8 cellular contexts compared by ENCODE assay signal in genomic region chr16:23510154-23510914, GRCh38. TPM values are rescaled to one million over a fixed set of nuclear protein-coding genes. Genes with fewer than 3 reads are reported as not detected.
DNase-seq lines count a peak whose midpoint lies in the region; ATAC-seq and TF ChIP-seq lines count a peak whose summit lies in the region.

Gene GGA2, minus strand, starts transcription at chr16:23510494. Its CDS starts 83 bp downstream, at chr16:23510411.

- peak; percentile 76 for ATAC-seq in GM21723 (IDR thresholded peaks at IDR 0.05; ENCODE audit: unreplicated experiment)
- peak; percentile 96 to 98 for ATAC-seq in natural killer cell treated with Interleukin-12 subunit alpha and Interleukin-12 subunit beta and Interleukin-15 and Interleukin-18, amount 100 ng/mL, for 72 hours

- DNase-seq in DMS53 (lab: John Stamatoyannopoulos, UW) (peak; percentile 85), RWPE1 (ENCODE audit: low spot score) (peak; percentile 81), fibroblast of pulmonary artery (ENCODE audit: low read depth) (peak; percentile 81)
- DNase-seq in activated T-helper 9 cell treated with anti-CD3 and anti-CD28 coated beads, Interleukin-2, amount 50 U/mL, for 16 hours (ENCODE audit: low read depth): peak; percentile 76
- DNase-seq in natural killer cell treated with Interleukin-12 subunit alpha and Interleukin-12 subunit beta and Interleukin-15 and Interleukin-18, amount 100 ng/mL, for 72 hours (ENCODE audit: low spot score): peak; percentile 85
- peak; percentile 55 to 79 (median 73) for DNase-seq in stimulated activated naive CD4-positive, alpha-beta T cell (lab: John Stamatoyannopoulos, UW)

- H3K4me3 ChIP-seq in fibroblast of pulmonary artery (replicated peaks; ENCODE audit: low read depth, low read length): peak within 1 kb of the TSS; percentile 63

- peaks cover 7% of the 10 kb centered on the region; the same call in 1 of the 2 replicates for H3K36me3 ChIP-seq in KOPT-K1 (ENCODE audit: insufficient read depth, low read length)

- no peaks in the 10 kb centered on the region for H3K27me3 Mint-ChIP-seq in natural killer cell treated with Interleukin-12 subunit alpha and Interleukin-12 subunit beta and Interleukin-15 and Interleukin-18, amount 100 ng/mL, for 72 hours

- H3K4me3 Mint-ChIP-seq in natural killer cell treated with Interleukin-12 subunit alpha and Interleukin-12 subunit beta and Interleukin-15 and Interleukin-18, amount 100 ng/mL, for 72 hours: peak within 1 kb of the TSS; percentile 84

- peaks cover 35 to 51% of the 10 kb centered on the region in 2 donors for H3K4me1 Mint-ChIP-seq in natural killer cell treated with Interleukin-12 subunit alpha and Interleukin-12 subunit beta and Interleukin-15 and Interleukin-18, amount 100 ng/mL, for 72 hours (ENCODE audit: low read depth in 2 of 2)

- peaks cover 7% of the 10 kb centered on the region for H3K36me3 Mint-ChIP-seq in natural killer cell treated with Interleukin-12 subunit alpha and Interleukin-12 subunit beta and Interleukin-15 and Interleukin-18, amount 100 ng/mL, for 72 hours

- peak within 1 kb of the TSS; percentile 51 to 63 for H3K27ac Mint-ChIP-seq in natural killer cell treated with Interleukin-12 subunit alpha and Interleukin-12 subunit beta and Interleukin-15 and Interleukin-18, amount 100 ng/mL, for 72 hours

- CTCF ChIA-PET in RWPE1 (lab: Yijun Ruan, JAX): interaction anchor here (0.6 to 1.8 kb wide), 2 partner anchors 9 to 37 kb away, joined by 3 to 6 read pairs; no protein-coding TSS in a partner anchor

- no peak for TF ChIP-seq CTCF in RWPE1 (conservative IDR thresholded peaks at IDR 0.05; ENCODE audit: low read depth)
- TF ChIP-seq CTCF in fibroblast of pulmonary artery (IDR thresholded peaks at IDR 0.05; ENCODE audit: low read length, missing control alignments): no peak

- H3K9me3 Mint-ChIP-seq in natural killer cell treated with Interleukin-12 subunit alpha and Interleukin-12 subunit beta and Interleukin-15 and Interleukin-18, amount 100 ng/mL, for 72 hours: no peaks in the 10 kb centered on the region

- POLR2A ChIA-PET in RWPE1 (lab: Yijun Ruan, JAX; ENCODE audit: low non-redundant PET): interaction anchor here (0.6 kb wide), 1 partner anchor 40 kb away, joined by 3 read pairs; no protein-coding TSS in a partner anchor

- no peaks in the 10 kb centered on the region for H3K9me3 ChIP-seq in KOPT-K1 (ENCODE audit: insufficient read depth, low read length, poor library complexity, severe bottlenecking)

- H3K27ac ChIP-seq in KOPT-K1 (ENCODE audit: low read depth, low read length, poor library complexity, severe bottlenecking) (peak within 1 kb of the TSS; percentile 37), RWPE1 (peak within 1 kb of the TSS; percentile 70)

RNA-seq across cellular contexts. Expression of gene GGA2, which starts in this region (rescaled TPM):
- total RNA-seq in natural killer cell treated with Interleukin-12 subunit alpha and Interleukin-12 subunit beta and Interleukin-15 and Interleukin-18, amount 100 ng/mL, for 72 hours: 10 to 100 TPM; 61.0 to 97.3 TPM

Comparison
In these comparisons a context has a peak if more than half of its experiments do, and no peak if none do; other contexts are left out.
1. Peak in every context shown above with its lines: DNase-seq, ATAC-seq, H3K4me3 ChIP-seq and H3K27ac ChIP-seq.